In the genomic region with DNA sequence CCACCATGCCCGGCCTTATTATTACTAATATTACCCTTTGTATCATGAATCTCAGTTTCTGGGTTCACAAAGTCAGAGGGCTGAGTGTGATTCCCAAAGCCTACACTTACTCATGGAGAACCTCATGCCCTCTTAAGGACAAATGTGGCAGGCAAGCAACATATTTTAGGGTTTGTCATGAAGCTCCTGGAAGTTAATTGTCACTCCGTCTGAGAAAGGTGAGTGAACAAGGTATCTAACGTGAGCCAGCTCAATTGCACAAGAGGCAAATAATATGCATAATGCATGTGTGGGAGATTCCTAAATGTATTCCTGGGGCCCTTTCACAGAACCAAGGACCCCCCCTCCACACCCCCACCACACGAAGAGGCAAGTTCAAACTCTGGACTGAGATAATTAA, we compare ENCODE assay signal across 15 cellular contexts. TPM values are rescaled to one million over a fixed set of nuclear protein-coding genes. Genes with fewer than 3 reads are reported as not detected.
DNase-seq lines count a peak whose midpoint lies in the region; ATAC-seq, FAIRE-seq and TF ChIP-seq lines count a peak whose summit lies in the region.
"Had no signal": no experiment of that assay in that cellular context is flagged by ENCODE, and none has a peak within 500 bp of the region (broad histone marks: within the 10 kb centered on the region; RNA-seq: fewer than 3 reads in every experiment).

No MANE protein-coding gene starts in this region.

- no peak overlapping the region for H3K27ac ChIP-seq in osteoblast (ENCODE audit: low read depth, low read length)
- H3K27ac ChIP-seq: 22Rv1 had no signal

- ATAC-seq in activated naive CD8-positive, alpha-beta T cell treated with anti-CD3 and anti-CD28 coated beads, Interleukin-2, amount 50 U/mL, for 24 hours, result no peak
- ATAC-seq in HG02642 (IDR thresholded peaks at IDR 0.05; ENCODE audit: poor library complexity, unreplicated experiment), result no peak
- ATAC-seq: left ventricle myocardium superior had no signal

- no peaks in the 10 kb centered on the region for H3K79me2 ChIP-seq in osteoblast (ENCODE audit: insufficient read depth, low read length)

- DNase-seq in NCI-H2196 (lab: John Stamatoyannopoulos, UW; ENCODE audit: unreplicated experiment) (peak; percentile 29), NCI-H2196 treated with DMSO at 0.1 percent for 48 hours (lab: John Stamatoyannopoulos, UW; ENCODE audit: unreplicated experiment) (no peak), osteoblast (ENCODE audit: insufficient read length, low spot score, missing footprints) (no peak), nephron progenitor cell (no peak), GM12891 (ENCODE audit: insufficient read length, low spot score) (no peak)
- no peak for DNase-seq in activated naive CD8-positive, alpha-beta T cell treated with anti-CD3 and anti-CD28 coated beads, Interleukin-2, amount 50 U/mL, for 24 hours
- DNase-seq: left ventricle myocardium superior, NCI-H146, NCI-H69, right cardiac atrium had no signal

- H3K27ac Mint-ChIP-seq in activated naive CD8-positive, alpha-beta T cell treated with anti-CD3 and anti-CD28 coated beads, Interleukin-2, amount 50 U/mL, for 24 hours, result peak overlapping the region; percentile 93
- H3K27ac Mint-ChIP-seq in nephron progenitor cell, result no peak overlapping the region
- H3K27ac Mint-ChIP-seq: IgD-negative memory B cell, nephron had no signal

- no peak overlapping the region for H2AFZ ChIP-seq in osteoblast (ENCODE audit: low read length)

- peaks cover 14% of the 10 kb centered on the region for H3K4me1 ChIP-seq in osteoblast (ENCODE audit: insufficient read depth, low read length)

- no peaks in the 10 kb centered on the region for H3K9me3 Mint-ChIP-seq in activated naive CD8-positive, alpha-beta T cell treated with anti-CD3 and anti-CD28 coated beads, Interleukin-2, amount 50 U/mL, for 24 hours
- peaks cover 26% of the 10 kb centered on the region for H3K9me3 Mint-ChIP-seq in nephron progenitor cell

- no peak for FAIRE-seq in GM12891 (lab: Jason Lieb, UNC)

- no peaks in the 10 kb centered on the region for H3K36me3 ChIP-seq in osteoblast (ENCODE audit: insufficient read depth, low read length)

- no peaks in the 10 kb centered on the region for H4K20me1 ChIP-seq in osteoblast (ENCODE audit: insufficient read depth, low read length)

- TF ChIP-seq POLR2A in GM12891 (IDR thresholded peaks at IDR 0.05; ENCODE audit: low read depth, low read length), result no peak

- no peaks in the 10 kb centered on the region for H3K27me3 ChIP-seq in osteoblast (ENCODE audit: insufficient read depth, low read length)

- no peak overlapping the region for H3K4me3 ChIP-seq in osteoblast (ENCODE audit: insufficient read depth, low read length)

- H3K4me3 Mint-ChIP-seq in activated naive CD8-positive, alpha-beta T cell treated with anti-CD3 and anti-CD28 coated beads, Interleukin-2, amount 50 U/mL, for 24 hours, result peak overlapping the region; percentile 68
- H3K4me3 Mint-ChIP-seq in nephron progenitor cell, result no peak overlapping the region
- H3K4me3 Mint-ChIP-seq: IgD-negative memory B cell, nephron had no signal

- peaks cover 50% of the 10 kb centered on the region for H3K4me1 Mint-ChIP-seq in activated naive CD8-positive, alpha-beta T cell treated with anti-CD3 and anti-CD28 coated beads, Interleukin-2, amount 50 U/mL, for 24 hours
- H3K4me1 Mint-ChIP-seq in nephron progenitor cell, result peaks cover 18% of the 10 kb centered on the region

- peaks cover 6% of the 10 kb centered on the region for H3K27me3 Mint-ChIP-seq in activated naive CD8-positive, alpha-beta T cell treated with anti-CD3 and anti-CD28 coated beads, Interleukin-2, amount 50 U/mL, for 24 hours
- no peaks in the 10 kb centered on the region for H3K27me3 Mint-ChIP-seq in nephron progenitor cell (ENCODE audit: low read depth, poor library complexity)

- TF ChIP-seq CTCF in osteoblast (IDR thresholded peaks at IDR 0.05; ENCODE audit: extremely low read depth, low read depth, low read length) (no peak), nephron progenitor cell (IDR thresholded peaks at IDR 0.05) (no peak)

- H3K36me3 Mint-ChIP-seq in activated naive CD8-positive, alpha-beta T cell treated with anti-CD3 and anti-CD28 coated beads, Interleukin-2, amount 50 U/mL, for 24 hours (ENCODE audit: low read depth), result peaks cover 4% of the 10 kb centered on the region
- peaks cover 37% of the 10 kb centered on the region for H3K36me3 Mint-ChIP-seq in nephron progenitor cell (ENCODE audit: low read depth)

- no peak for TF ChIP-seq RAD21 in Ishikawa (IDR thresholded peaks at IDR 0.05; ENCODE audit: low read depth)

- H3K9me3 ChIP-seq in osteoblast (ENCODE audit: low read depth, low read length), result no peaks in the 10 kb centered on the region

- peak overlapping the region; percentile 7 for H3K4me2 ChIP-seq in osteoblast (ENCODE audit: insufficient read depth, low read length)

- no peak for TF ChIP-seq EP300 in Ishikawa (IDR thresholded peaks at IDR 0.05; ENCODE audit: borderline replicate concordance)

TF ChIP-seq in Ishikawa, 13 proteins besides CTCF, POLR2A, EP300 and RAD21:
- TF ChIP-seq ZBTB7A (IDR thresholded peaks at IDR 0.05; ENCODE audit: low read depth) (no peak), TAF1 (IDR thresholded peaks at IDR 0.05; ENCODE audit: low read depth) (no peak), TEAD4 (IDR thresholded peaks at IDR 0.05) (no peak), NFIC (IDR thresholded peaks at IDR 0.05) (no peak), CEBPB (IDR thresholded peaks at IDR 0.05) (peak; percentile 44; the same call in 1 of the 2 replicates), TCF12 (IDR thresholded peaks at IDR 0.05; ENCODE audit: low read depth) (no peak)
- TF ChIP-seq, protein P1, sequence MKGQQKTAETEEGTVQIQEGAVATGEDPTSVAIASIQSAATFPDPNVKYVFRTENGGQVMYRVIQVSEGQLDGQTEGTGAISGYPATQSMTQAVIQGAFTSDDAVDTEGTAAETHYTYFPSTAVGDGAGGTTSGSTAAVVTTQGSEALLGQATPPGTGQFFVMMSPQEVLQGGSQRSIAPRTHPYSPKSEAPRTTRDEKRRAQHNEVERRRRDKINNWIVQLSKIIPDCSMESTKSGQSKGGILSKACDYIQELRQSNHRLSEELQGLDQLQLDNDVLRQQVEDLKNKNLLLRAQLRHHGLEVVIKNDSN (IDR thresholded peaks at IDR 0.05), result no peak
- TF ChIP-seq, protein P2, sequence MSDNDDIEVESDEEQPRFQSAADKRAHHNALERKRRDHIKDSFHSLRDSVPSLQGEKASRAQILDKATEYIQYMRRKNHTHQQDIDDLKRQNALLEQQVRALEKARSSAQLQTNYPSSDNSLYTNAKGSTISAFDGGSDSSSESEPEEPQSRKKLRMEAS (IDR thresholded peaks at IDR 0.05), result no peak

TF ChIP-seq in GM12891, 5 proteins besides CTCF, POLR2A, EP300 and RAD21:
- TF ChIP-seq SPI1 (IDR thresholded peaks at IDR 0.05; ENCODE audit: low read depth, low read length) (no peak), TAF1 (IDR thresholded peaks at IDR 0.05; ENCODE audit: low read depth, low read length) (no peak), POLR2AphosphoS5 (IDR thresholded peaks at IDR 0.05; ENCODE audit: low read depth, low read length) (no peak), PAX5 (IDR thresholded peaks at IDR 0.05; ENCODE audit: insufficient read depth, low read length, severe bottlenecking) (no peak), POU2F2 (IDR thresholded peaks at IDR 0.05; ENCODE audit: low read depth, low read length) (no peak)

RNA-seq across cellular contexts. Expression of a gene that starts 10.1 kb away (rescaled TPM):
- total RNA-seq in osteoblast, result 13.6 and 16.3 TPM in 2 replicates
- polyA plus RNA-seq in GM12891 (2012; ENCODE audit: low read depth, missing spikeins), result 0.19 TPM
